1 cellular context compared by ENCODE assay signal in the genomic region with DNA sequence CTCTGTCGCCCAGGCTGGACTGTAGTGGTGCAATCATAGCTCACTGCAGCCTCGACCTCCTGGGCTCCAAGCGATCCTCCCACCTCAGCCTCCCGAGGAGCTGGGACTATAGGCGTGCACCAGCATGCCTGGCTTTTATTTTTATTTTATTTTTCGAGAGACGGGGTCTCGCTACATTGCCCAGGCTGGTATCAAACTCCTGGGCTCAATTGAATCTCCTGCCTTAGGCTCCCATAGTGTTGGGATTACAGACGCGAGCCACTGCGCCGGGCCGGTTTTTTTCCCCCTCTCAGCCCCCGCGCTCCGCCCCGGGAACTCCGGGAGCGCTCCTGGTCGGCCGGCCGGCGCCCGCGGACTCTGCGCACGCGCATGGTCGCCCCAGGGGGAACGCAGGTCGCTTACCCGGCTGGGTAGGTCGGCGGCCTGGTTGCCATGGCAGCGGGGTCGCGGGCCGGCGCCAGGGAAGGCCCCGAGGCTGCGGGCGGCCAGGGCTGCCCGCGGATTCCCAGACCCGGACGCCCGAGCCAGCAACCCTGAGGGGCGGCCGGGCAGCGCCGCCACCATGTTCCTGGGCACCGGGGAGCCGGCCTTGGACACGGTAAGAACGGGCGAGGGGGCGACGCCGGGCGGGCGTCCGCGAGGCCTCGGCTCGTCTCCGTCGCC.
A peak's percentile ranks its signal among the peaks of the same experiment; 100 is the strongest.
TF ChIP-seq lines count a peak whose summit lies in the region.

A gene with protein sequence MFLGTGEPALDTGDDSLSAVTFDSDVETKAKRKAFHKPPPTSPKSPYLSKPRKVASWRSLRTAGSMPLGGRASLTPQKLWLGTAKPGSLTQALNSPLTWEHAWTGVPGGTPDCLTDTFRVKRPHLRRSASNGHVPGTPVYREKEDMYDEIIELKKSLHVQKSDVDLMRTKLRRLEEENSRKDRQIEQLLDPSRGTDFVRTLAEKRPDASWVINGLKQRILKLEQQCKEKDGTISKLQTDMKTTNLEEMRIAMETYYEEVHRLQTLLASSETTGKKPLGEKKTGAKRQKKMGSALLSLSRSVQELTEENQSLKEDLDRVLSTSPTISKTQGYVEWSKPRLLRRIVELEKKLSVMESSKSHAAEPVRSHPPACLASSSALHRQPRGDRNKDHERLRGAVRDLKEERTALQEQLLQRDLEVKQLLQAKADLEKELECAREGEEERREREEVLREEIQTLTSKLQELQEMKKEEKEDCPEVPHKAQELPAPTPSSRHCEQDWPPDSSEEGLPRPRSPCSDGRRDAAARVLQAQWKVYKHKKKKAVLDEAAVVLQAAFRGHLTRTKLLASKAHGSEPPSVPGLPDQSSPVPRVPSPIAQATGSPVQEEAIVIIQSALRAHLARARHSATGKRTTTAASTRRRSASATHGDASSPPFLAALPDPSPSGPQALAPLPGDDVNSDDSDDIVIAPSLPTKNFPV (plus strand): TSS at position 360 of the 663 bp plus-strand sequence. CDS start 203 bp downstream, at position 563.

TF ChIP-seq in K562, 482 proteins besides CTCF, POLR2A, EP300 and RAD21 (continued from another document and continues in another):
- no peak for TF ChIP-seq PURB (CRISPR knock-in tag; IDR thresholded peaks at IDR 0.05; ENCODE audit: low read depth)
- TF ChIP-seq NEUROD1 (IDR thresholded peaks at IDR 0.05; ENCODE audit: borderline replicate concordance, low read depth, low read length, partially characterized antibody): peak; percentile 89
- TF ChIP-seq, protein P1, sequence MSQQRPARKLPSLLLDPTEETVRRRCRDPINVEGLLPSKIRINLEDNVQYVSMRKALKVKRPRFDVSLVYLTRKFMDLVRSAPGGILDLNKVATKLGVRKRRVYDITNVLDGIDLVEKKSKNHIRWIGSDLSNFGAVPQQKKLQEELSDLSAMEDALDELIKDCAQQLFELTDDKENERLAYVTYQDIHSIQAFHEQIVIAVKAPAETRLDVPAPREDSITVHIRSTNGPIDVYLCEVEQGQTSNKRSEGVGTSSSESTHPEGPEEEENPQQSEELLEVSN (IDR thresholded peaks at IDR 0.05; ENCODE audit: borderline replicate concordance in 1 of 2, extremely low read depth in 1 of 2, insufficient read depth in 1 of 2, insufficient read length in 1 of 2, low read depth in 1 of 2, low read length in 1 of 2, poor library complexity in 1 of 2, severe bottlenecking in 1 of 2): peak in 1 of 2 experiments; percentile 60
- no peak for TF ChIP-seq DDX20 (tag; IDR thresholded peaks at IDR 0.05; ENCODE audit: low read depth)
- TF ChIP-seq, protein P2, sequence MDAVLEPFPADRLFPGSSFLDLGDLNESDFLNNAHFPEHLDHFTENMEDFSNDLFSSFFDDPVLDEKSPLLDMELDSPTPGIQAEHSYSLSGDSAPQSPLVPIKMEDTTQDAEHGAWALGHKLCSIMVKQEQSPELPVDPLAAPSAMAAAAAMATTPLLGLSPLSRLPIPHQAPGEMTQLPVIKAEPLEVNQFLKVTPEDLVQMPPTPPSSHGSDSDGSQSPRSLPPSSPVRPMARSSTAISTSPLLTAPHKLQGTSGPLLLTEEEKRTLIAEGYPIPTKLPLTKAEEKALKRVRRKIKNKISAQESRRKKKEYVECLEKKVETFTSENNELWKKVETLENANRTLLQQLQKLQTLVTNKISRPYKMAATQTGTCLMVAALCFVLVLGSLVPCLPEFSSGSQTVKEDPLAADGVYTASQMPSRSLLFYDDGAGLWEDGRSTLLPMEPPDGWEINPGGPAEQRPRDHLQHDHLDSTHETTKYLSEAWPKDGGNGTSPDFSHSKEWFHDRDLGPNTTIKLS (IDR thresholded peaks at IDR 0.05; ENCODE audit: borderline replicate concordance, low read depth): peak; percentile 21; the same call in 1 of the 2 replicates
- TF ChIP-seq MED1 (CRISPR knock-in tag; IDR thresholded peaks at IDR 0.05; ENCODE audit: borderline replicate concordance): no peak
- TF ChIP-seq ARNT (IDR thresholded peaks at IDR 0.05): 0 out of 4 replicates have a peak, but pooled peaks of 1 of the 2 experiments have one; percentile 44
- TF ChIP-seq BCLAF1 (IDR thresholded peaks at IDR 0.05; ENCODE audit: borderline replicate concordance in 1 of 2, control insufficient read depth in 1 of 2, low read depth in 2 of 2, low read length in 1 of 2): no peak
- peak; percentile 68; the same call in 1 of the 2 replicates for TF ChIP-seq FOXJ2 (tag; IDR thresholded peaks at IDR 0.05)
- peak; percentile 59; the same call in 1 of the 2 replicates for TF ChIP-seq POLR2G (IDR thresholded peaks at IDR 0.05; ENCODE audit: low read depth, low read length)
- TF ChIP-seq MAZ (CRISPR knock-in tag; conservative IDR thresholded peaks at IDR 0.05 in 1 of 2, IDR thresholded peaks at IDR 0.05 in 1 of 2): peak; percentile 39 to 81; a peak in 2 of 4 replicates
- no peak for TF ChIP-seq DMBX1 (CRISPR knock-in tag; IDR thresholded peaks at IDR 0.05; ENCODE audit: borderline replicate concordance)
- peak; percentile 78 for TF ChIP-seq JUND (IDR thresholded peaks at IDR 0.05; ENCODE audit: borderline replicate concordance, low read depth, low read length)
- TF ChIP-seq JUND (tag; IDR thresholded peaks at IDR 0.05; ENCODE audit: borderline replicate concordance, low read depth, low read length): no peak
- TF ChIP-seq ZNF586 (CRISPR knock-in tag; conservative IDR thresholded peaks at IDR 0.05): no peak
- no peak for TF ChIP-seq SIRT6 (IDR thresholded peaks at IDR 0.05; ENCODE audit: low read depth, low read length)
- TF ChIP-seq ZNF408 (CRISPR knock-in tag; IDR thresholded peaks at IDR 0.05; ENCODE audit: low read depth): peak; percentile 100
- TF ChIP-seq CTBP1 (IDR thresholded peaks at IDR 0.05; ENCODE audit: borderline replicate concordance): peak; percentile 57; the same call in 1 of the 2 replicates
- TF ChIP-seq NR2F6 (CRISPR knock-in tag; IDR thresholded peaks at IDR 0.05): no peak
- TF ChIP-seq, protein P3, sequence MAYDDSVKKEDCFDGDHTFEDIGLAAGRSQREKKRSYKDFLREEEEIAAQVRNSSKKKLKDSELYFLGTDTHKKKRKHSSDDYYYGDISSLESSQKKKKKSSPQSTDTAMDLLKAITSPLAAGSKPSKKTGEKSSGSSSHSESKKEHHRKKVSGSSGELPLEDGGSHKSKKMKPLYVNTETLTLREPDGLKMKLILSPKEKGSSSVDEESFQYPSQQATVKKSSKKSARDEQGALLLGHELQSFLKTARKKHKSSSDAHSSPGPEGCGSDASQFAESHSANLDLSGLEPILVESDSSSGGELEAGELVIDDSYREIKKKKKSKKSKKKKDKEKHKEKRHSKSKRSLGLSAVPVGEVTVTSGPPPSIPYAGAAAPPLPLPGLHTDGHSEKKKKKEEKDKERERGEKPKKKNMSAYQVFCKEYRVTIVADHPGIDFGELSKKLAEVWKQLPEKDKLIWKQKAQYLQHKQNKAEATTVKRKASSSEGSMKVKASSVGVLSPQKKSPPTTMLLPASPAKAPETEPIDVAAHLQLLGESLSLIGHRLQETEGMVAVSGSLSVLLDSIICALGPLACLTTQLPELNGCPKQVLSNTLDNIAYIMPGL (CRISPR knock-in tag; IDR thresholded peaks at IDR 0.05): no peak
- TF ChIP-seq, protein P4, sequence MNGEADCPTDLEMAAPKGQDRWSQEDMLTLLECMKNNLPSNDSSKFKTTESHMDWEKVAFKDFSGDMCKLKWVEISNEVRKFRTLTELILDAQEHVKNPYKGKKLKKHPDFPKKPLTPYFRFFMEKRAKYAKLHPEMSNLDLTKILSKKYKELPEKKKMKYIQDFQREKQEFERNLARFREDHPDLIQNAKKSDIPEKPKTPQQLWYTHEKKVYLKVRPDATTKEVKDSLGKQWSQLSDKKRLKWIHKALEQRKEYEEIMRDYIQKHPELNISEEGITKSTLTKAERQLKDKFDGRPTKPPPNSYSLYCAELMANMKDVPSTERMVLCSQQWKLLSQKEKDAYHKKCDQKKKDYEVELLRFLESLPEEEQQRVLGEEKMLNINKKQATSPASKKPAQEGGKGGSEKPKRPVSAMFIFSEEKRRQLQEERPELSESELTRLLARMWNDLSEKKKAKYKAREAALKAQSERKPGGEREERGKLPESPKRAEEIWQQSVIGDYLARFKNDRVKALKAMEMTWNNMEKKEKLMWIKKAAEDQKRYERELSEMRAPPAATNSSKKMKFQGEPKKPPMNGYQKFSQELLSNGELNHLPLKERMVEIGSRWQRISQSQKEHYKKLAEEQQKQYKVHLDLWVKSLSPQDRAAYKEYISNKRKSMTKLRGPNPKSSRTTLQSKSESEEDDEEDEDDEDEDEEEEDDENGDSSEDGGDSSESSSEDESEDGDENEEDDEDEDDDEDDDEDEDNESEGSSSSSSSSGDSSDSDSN (IDR thresholded peaks at IDR 0.05; ENCODE audit: borderline replicate concordance in 1 of 2, low read depth in 2 of 2, low read length in 2 of 2): 0 out of 4 replicates have a peak, but pooled peaks of 1 of the 2 experiments have one; percentile 22
- TF ChIP-seq FOXJ3 (CRISPR knock-in tag; IDR thresholded peaks at IDR 0.05): no peak
- TF ChIP-seq, protein P5, sequence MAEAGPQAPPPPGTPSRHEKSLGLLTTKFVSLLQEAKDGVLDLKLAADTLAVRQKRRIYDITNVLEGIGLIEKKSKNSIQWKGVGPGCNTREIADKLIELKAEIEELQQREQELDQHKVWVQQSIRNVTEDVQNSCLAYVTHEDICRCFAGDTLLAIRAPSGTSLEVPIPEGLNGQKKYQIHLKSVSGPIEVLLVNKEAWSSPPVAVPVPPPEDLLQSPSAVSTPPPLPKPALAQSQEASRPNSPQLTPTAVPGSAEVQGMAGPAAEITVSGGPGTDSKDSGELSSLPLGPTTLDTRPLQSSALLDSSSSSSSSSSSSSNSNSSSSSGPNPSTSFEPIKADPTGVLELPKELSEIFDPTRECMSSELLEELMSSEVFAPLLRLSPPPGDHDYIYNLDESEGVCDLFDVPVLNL (CRISPR knock-in tag; IDR thresholded peaks at IDR 0.05; ENCODE audit: low read depth): no peak
- TF ChIP-seq PHB2 (IDR thresholded peaks at IDR 0.05; ENCODE audit: low read depth): no peak
- no peak for TF ChIP-seq ESRRB (CRISPR knock-in tag; IDR thresholded peaks at IDR 0.05; ENCODE audit: borderline replicate concordance)
- no peak for TF ChIP-seq KLF10 (CRISPR knock-in tag; IDR thresholded peaks at IDR 0.05)
- TF ChIP-seq, protein P6, sequence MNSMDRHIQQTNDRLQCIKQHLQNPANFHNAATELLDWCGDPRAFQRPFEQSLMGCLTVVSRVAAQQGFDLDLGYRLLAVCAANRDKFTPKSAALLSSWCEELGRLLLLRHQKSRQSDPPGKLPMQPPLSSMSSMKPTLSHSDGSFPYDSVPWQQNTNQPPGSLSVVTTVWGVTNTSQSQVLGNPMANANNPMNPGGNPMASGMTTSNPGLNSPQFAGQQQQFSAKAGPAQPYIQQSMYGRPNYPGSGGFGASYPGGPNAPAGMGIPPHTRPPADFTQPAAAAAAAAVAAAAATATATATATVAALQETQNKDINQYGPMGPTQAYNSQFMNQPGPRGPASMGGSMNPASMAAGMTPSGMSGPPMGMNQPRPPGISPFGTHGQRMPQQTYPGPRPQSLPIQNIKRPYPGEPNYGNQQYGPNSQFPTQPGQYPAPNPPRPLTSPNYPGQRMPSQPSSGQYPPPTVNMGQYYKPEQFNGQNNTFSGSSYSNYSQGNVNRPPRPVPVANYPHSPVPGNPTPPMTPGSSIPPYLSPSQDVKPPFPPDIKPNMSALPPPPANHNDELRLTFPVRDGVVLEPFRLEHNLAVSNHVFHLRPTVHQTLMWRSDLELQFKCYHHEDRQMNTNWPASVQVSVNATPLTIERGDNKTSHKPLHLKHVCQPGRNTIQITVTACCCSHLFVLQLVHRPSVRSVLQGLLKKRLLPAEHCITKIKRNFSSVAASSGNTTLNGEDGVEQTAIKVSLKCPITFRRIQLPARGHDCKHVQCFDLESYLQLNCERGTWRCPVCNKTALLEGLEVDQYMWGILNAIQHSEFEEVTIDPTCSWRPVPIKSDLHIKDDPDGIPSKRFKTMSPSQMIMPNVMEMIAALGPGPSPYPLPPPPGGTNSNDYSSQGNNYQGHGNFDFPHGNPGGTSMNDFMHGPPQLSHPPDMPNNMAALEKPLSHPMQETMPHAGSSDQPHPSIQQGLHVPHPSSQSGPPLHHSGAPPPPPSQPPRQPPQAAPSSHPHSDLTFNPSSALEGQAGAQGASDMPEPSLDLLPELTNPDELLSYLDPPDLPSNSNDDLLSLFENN (IDR thresholded peaks at IDR 0.05; ENCODE audit: low read depth in 2 of 2, low read length in 2 of 2): no peak
- TF ChIP-seq SMARCA5 (IDR thresholded peaks at IDR 0.05): peak; percentile 88
- TF ChIP-seq FOSL1 (tag; conservative IDR thresholded peaks at IDR 0.05): peak; percentile 30; the same call in 1 of the 2 replicates
- no peak for TF ChIP-seq TFAM (CRISPR knock-in tag; conservative IDR thresholded peaks at IDR 0.05)
- no peak for TF ChIP-seq HMGN3 (IDR thresholded peaks at IDR 0.05; ENCODE audit: borderline replicate concordance, extremely low read depth, insufficient read length, low read depth, low read length)
- TF ChIP-seq ZNF239 (CRISPR knock-in tag; IDR thresholded peaks at IDR 0.05): no peak
- peak; percentile 69; the same call in 1 of the 2 replicates for TF ChIP-seq ZKSCAN1 (IDR thresholded peaks at IDR 0.05; ENCODE audit: low read depth, low read length)
- TF ChIP-seq CBFA2T2 (conservative IDR thresholded peaks at IDR 0.05): no peak
- TF ChIP-seq HES1 (IDR thresholded peaks at IDR 0.05; ENCODE audit: low read depth): no peak
- TF ChIP-seq CBX2 (IDR thresholded peaks at IDR 0.05; ENCODE audit: insufficient read depth, low read length, poor library complexity, severe bottlenecking): no peak
- no peak for TF ChIP-seq KHSRP (IDR thresholded peaks at IDR 0.05)
- no peak for TF ChIP-seq KAT7 (CRISPR knock-in tag; IDR thresholded peaks at IDR 0.05; ENCODE audit: borderline replicate concordance)
- no peak for TF ChIP-seq ETV1 (tag; conservative IDR thresholded peaks at IDR 0.05; ENCODE audit: low read depth)
- no peak for TF ChIP-seq SREBF1 (IDR thresholded peaks at IDR 0.05; ENCODE audit: borderline replicate concordance, low read depth, low read length)
- no peak for TF ChIP-seq PHB (CRISPR knock-in tag; IDR thresholded peaks at IDR 0.05)
- TF ChIP-seq ZNF75A (CRISPR knock-in tag; IDR thresholded peaks at IDR 0.05): no peak
- no peak for TF ChIP-seq COPS2 (conservative IDR thresholded peaks at IDR 0.05)
